25 cellular contexts compared by ENCODE assay signal in genomic region chr20:63156221-63156671, GRCh38. TPM values are rescaled to one million over a fixed set of nuclear protein-coding genes. Genes with fewer than 3 reads are reported as not detected.
DNase-seq lines count a peak whose midpoint lies in the region; ATAC-seq and TF ChIP-seq lines count a peak whose summit lies in the region.
"Had no signal": no experiment of that assay in that cellular context is flagged by ENCODE, and none has a peak within 500 bp of the region (broad histone marks: within the 10 kb centered on the region; RNA-seq: fewer than 3 reads in every experiment).

No MANE protein-coding gene starts in this region.

- no peak overlapping the region for H3K27ac Mint-ChIP-seq in CD14-positive monocyte
- H3K27ac Mint-ChIP-seq: activated CD8-positive, alpha-beta T cell treated with anti-CD3 and anti-CD28 coated beads, Interleukin-2, amount 10 ng/mL, durations not matched to agents 7 days and 5 days; GM23338; HFFc6; naive B cell; stimulated activated naive CD8-positive, alpha-beta T cell treated with anti-CD3 and anti-CD28 coated beads, Interleukin-15, Interleukin-2, amounts not matched to agents 100 ng/mL and 50 ng/mL, for 24 hours; T-helper 17 cell had no signal

- no peak overlapping the region for H2BK5ac ChIP-seq in trophoblast cell (ENCODE audit: low read depth, low read length, poor library complexity)

- no peak overlapping the region for H3K18ac ChIP-seq in trophoblast cell (ENCODE audit: low read length)

- H2BK12ac ChIP-seq in trophoblast cell (ENCODE audit: low read length), result no peak overlapping the region

- H3K79me2 ChIP-seq in trophoblast cell (ENCODE audit: control insufficient read depth, insufficient read depth, low read length, poor library complexity), result no peaks in the 10 kb centered on the region

- H3K23ac ChIP-seq in trophoblast cell (ENCODE audit: low read length), result no peak overlapping the region

- peaks cover 0 to 3% (median 0%) of the 10 kb centered on the region in 7 donors for H3K9me3 Mint-ChIP-seq in CD14-positive monocyte
- H3K9me3 Mint-ChIP-seq: GM23338; HFFc6; stimulated activated naive CD8-positive, alpha-beta T cell treated with anti-CD3 and anti-CD28 coated beads, Interleukin-15, Interleukin-2, amounts not matched to agents 100 ng/mL and 50 ng/mL, for 24 hours had no signal

- no peaks in the 10 kb centered on the region for H3K79me1 ChIP-seq in trophoblast cell (ENCODE audit: low read length)

- H3K9ac ChIP-seq in trophoblast cell (ENCODE audit: low read length) (no peak overlapping the region), colonic mucosa (ENCODE audit: low read depth in 2 of 2, low read length in 2 of 2) (no peak overlapping the region)

- H3K4me3 ChIP-seq in RWPE2 (ENCODE audit: severe bottlenecking) (no peak overlapping the region), trophoblast cell (ENCODE audit: low read depth, low read length) (no peak overlapping the region), colonic mucosa (no peak overlapping the region), esophagus squamous epithelium (no peak overlapping the region)
- H3K4me3 ChIP-seq: gastrocnemius medialis, GM23338, skin epidermis had no signal

- no CpG with 5 or more reads among the region's 12 CpGs for WGBS in trophoblast cell (ENCODE audit: extremely low coverage, insufficient coverage, insufficient read length)
- WGBS in esophagus squamous epithelium, 2 donors, result 50% methylated on average over 2 of the region's 12 CpGs; no CpG with 5 or more reads in 1 of the 2 donors

- no peaks in the 10 kb centered on the region for H3K9me3 ChIP-seq in RWPE2 (ENCODE audit: severe bottlenecking)
- peaks cover 8% of the 10 kb centered on the region for H3K9me3 ChIP-seq in trophoblast cell (ENCODE audit: insufficient read depth, low read depth, low read length)
- H3K9me3 ChIP-seq in colonic mucosa, result no peaks in the 10 kb centered on the region
- no peaks in the 10 kb centered on the region for H3K9me3 ChIP-seq in esophagus squamous epithelium
- H3K9me3 ChIP-seq: gastrocnemius medialis had no signal

- no peak for ATAC-seq in RWPE2 (ENCODE audit: low read depth)
- ATAC-seq: activated CD8-positive, alpha-beta T cell treated with anti-CD3 and anti-CD28 coated beads, Interleukin-2, amount 10 ng/mL, durations not matched to agents 7 days and 5 days; gastrocnemius medialis; GM23338; left lobe of liver; SK-N-SH treated with all-trans-retinoic acid at 6 μM for 48 hours; T-helper 17 cell had no signal

- no peaks in the 10 kb centered on the region for H3K36me3 Mint-ChIP-seq in CD14-positive monocyte
- H3K36me3 Mint-ChIP-seq: naive B cell had no signal

- TF ChIP-seq POLR2A in esophagus squamous epithelium (IDR thresholded peaks at IDR 0.05), result no peak

- H4K8ac ChIP-seq in trophoblast cell (ENCODE audit: low read depth, low read length), result no peak overlapping the region

- intact Hi-C loops in CD14-positive monocyte (cut with micrococcal nuclease), result no loop called here
- intact Hi-C loops in posterior vena cava (cut with DNase I), result no loop called here
- intact Hi-C loops in colonic mucosa (cut with DNase I), result no loop called here
- intact Hi-C loops in esophagus squamous epithelium (cut with DNase I), result no loop called here

- no peak overlapping the region for H4K91ac ChIP-seq in trophoblast cell (ENCODE audit: low read depth, low read length)

- H3K4me3 Mint-ChIP-seq in CD14-positive monocyte, result no peak overlapping the region
- H3K4me3 Mint-ChIP-seq: activated CD8-positive, alpha-beta T cell treated with anti-CD3 and anti-CD28 coated beads, Interleukin-2, amount 10 ng/mL, durations not matched to agents 7 days and 5 days; GM23338; HFFc6; naive B cell; stimulated activated naive CD8-positive, alpha-beta T cell treated with anti-CD3 and anti-CD28 coated beads, Interleukin-15, Interleukin-2, amounts not matched to agents 100 ng/mL and 50 ng/mL, for 24 hours; T-helper 17 cell had no signal

- H3K4me1 ChIP-seq in RWPE2 (ENCODE audit: insufficient read depth, poor library complexity, severe bottlenecking) (no peaks in the 10 kb centered on the region), trophoblast cell (ENCODE audit: control insufficient read depth in 1 of 2, insufficient read depth in 2 of 2, low read length in 2 of 2) (no peaks in the 10 kb centered on the region), colonic mucosa (no peaks in the 10 kb centered on the region), esophagus squamous epithelium (peaks cover 0 to 18% (median 0%) of the 10 kb centered on the region in 3 donors)

- H3K14ac ChIP-seq in trophoblast cell (ENCODE audit: low read length), result no peak overlapping the region

- peak; percentile 14 for DNase-seq in NCI-H2171 treated with DMSO at 0.1 percent for 48 hours (lab: John Stamatoyannopoulos, UW)
- DNase-seq in NCI-H2171 (lab: John Stamatoyannopoulos, UW), result no peak
- peak; percentile 13 for DNase-seq in CD14-positive monocyte (ENCODE audit: low spot score)
- DNase-seq in RWPE2 (ENCODE audit: low spot score), result peak; percentile 70
- DNase-seq in posterior vena cava (ENCODE audit: low spot score), result peak; percentile 42
- no peak for DNase-seq in trophoblast cell
- DNase-seq in colonic mucosa, result no peak
- DNase-seq in esophagus squamous epithelium (lab: John Stamatoyannopoulos, UW), result no peak
- DNase-seq: activated CD8-positive, alpha-beta T cell treated with anti-CD3 and anti-CD28 coated beads, Interleukin-2, amount 10 ng/mL, durations not matched to agents 7 days and 5 days; activated gamma-delta T cell; central memory CD4-positive, alpha-beta T cell; COR-L47; gastrocnemius medialis; HFFc6; hypothalamus; Karpas-422; mesendoderm; naive B cell; NCI-H1694 treated with DMSO at 0.1 percent for 48 hours; T-helper 17 cell had no signal

- H2BK120ac ChIP-seq in trophoblast cell (ENCODE audit: insufficient read depth, low read length, poor library complexity), result no peak overlapping the region

- H3K27me3 ChIP-seq in RWPE2 (ENCODE audit: insufficient read depth, poor library complexity, severe bottlenecking) (peaks cover 62% of the 10 kb centered on the region), trophoblast cell (ENCODE audit: insufficient read depth, low read length) (no peaks in the 10 kb centered on the region), colonic mucosa (peaks cover 5% of the 10 kb centered on the region), esophagus squamous epithelium (peaks cover 0 to 96% (median 0%) of the 10 kb centered on the region in 4 donors)

- H4K12ac ChIP-seq in trophoblast cell (ENCODE audit: low read depth, low read length), result no peak overlapping the region

- H3K4ac ChIP-seq in trophoblast cell (ENCODE audit: low read depth, low read length), result no peak overlapping the region

- H2AK5ac ChIP-seq in trophoblast cell (ENCODE audit: low read length), result no peak overlapping the region

- TF ChIP-seq CTCF in CD14-positive monocyte (IDR thresholded peaks at IDR 0.05) (no peak), RWPE2 (IDR thresholded peaks at IDR 0.05; ENCODE audit: poor library complexity, severe bottlenecking) (no peak), colonic mucosa (IDR thresholded peaks at IDR 0.05) (no peak), esophagus squamous epithelium (IDR thresholded peaks at IDR 0.05) (no peak)

- no peak overlapping the region for H3K4me2 ChIP-seq in trophoblast cell (ENCODE audit: low read length)
- H3K4me2 ChIP-seq: GM23338 had no signal

- H3K27ac ChIP-seq in RWPE2 (ENCODE audit: poor library complexity, severe bottlenecking) (no peak overlapping the region), trophoblast cell (ENCODE audit: low read depth, low read length) (no peak overlapping the region), colonic mucosa (no peak overlapping the region), esophagus squamous epithelium (no peak overlapping the region)
- H3K27ac ChIP-seq: gastrocnemius medialis, skin epidermis had no signal

- no peaks in the 10 kb centered on the region for H3K36me3 ChIP-seq in RWPE2 (ENCODE audit: low read depth)
- no peaks in the 10 kb centered on the region for H3K36me3 ChIP-seq in trophoblast cell (ENCODE audit: control insufficient read depth in 1 of 2, insufficient read depth in 2 of 2, low read length in 2 of 2)
- H3K36me3 ChIP-seq in colonic mucosa, result no peaks in the 10 kb centered on the region
- H3K36me3 ChIP-seq in esophagus squamous epithelium, result no peaks in the 10 kb centered on the region
- H3K36me3 ChIP-seq: gastrocnemius medialis had no signal

- H2AFZ ChIP-seq in trophoblast cell (ENCODE audit: insufficient read depth, low read length, poor library complexity), result no peak overlapping the region
- H2AFZ ChIP-seq: GM23338 had no signal

- peaks cover 3 to 17% (median 12%) of the 10 kb centered on the region in 3 donors for H3K27me3 Mint-ChIP-seq in CD14-positive monocyte (ENCODE audit: low read depth in 3 of 3)

- no peaks in the 10 kb centered on the region for H3K4me1 Mint-ChIP-seq in CD14-positive monocyte
- H3K4me1 Mint-ChIP-seq: naive B cell, T-helper 17 cell had no signal

RNA-seq across cellular contexts. Expression of gene YTHDF1, which starts 59.7 kb away (rescaled TPM):
- polyA plus RNA-seq in CD14-positive monocyte, result 10 to 100 TPM; 18.0 to 25.9 TPM
- total RNA-seq in posterior vena cava (10 to 100 TPM; 25.2 to 25.7 TPM), colonic mucosa (10 to 100 TPM; 35.4 to 38.7 TPM), esophagus squamous epithelium (10 to 100 TPM; 19.9 to 29.2 (median 22.9) TPM)
- polyA plus RNA-seq in trophoblast cell (2013), result 89.1 and 94.0 TPM in 2 replicates

Comparison
In these comparisons a context has a peak if more than half of its experiments do, and no peak if none do; other contexts are left out.
1. DNase-seq: peak in NCI-H2171 treated with DMSO at 0.1 percent for 48 hours (single experiment), CD14-positive monocyte (single experiment), RWPE2 (single experiment) and posterior vena cava (single experiment); none in NCI-H2171 (single experiment), trophoblast cell (0 of 2), colonic mucosa (single experiment) and esophagus squamous epithelium (single experiment).